ENCODE assay signal across 8 cellular contexts in genomic region chr3:101687142-101687931, GRCh38. TPM values are rescaled to one million over a fixed set of nuclear protein-coding genes. Genes with fewer than 3 reads are reported as not detected.
A peak's percentile ranks its signal among the peaks of the same experiment; 100 is the strongest.
DNase-seq lines count a peak whose midpoint lies in the region; ATAC-seq and TF ChIP-seq lines count a peak whose summit lies in the region.

No MANE protein-coding gene starts in this region.

- no peak for ATAC-seq in T-helper 17 cell
- ATAC-seq in gastroesophageal sphincter = no peak
- ATAC-seq in GM21360 (IDR thresholded peaks at IDR 0.05; ENCODE audit: unreplicated experiment) = no peak
- ATAC-seq in HG02623 (IDR thresholded peaks at IDR 0.05; ENCODE audit: unreplicated experiment) = no peak
- no peak for ATAC-seq in GM21447 (IDR thresholded peaks at IDR 0.05; ENCODE audit: unreplicated experiment)

- H3K4me1 Mint-ChIP-seq in T-helper 17 cell = peaks cover 21% of the 10 kb centered on the region

- TF ChIP-seq POLR2A in gastroesophageal sphincter (IDR thresholded peaks at IDR 0.05) = no peak

- H3K36me3 Mint-ChIP-seq in T-helper 17 cell (ENCODE audit: low read depth) = peaks cover 6% of the 10 kb centered on the region

- no peak for TF ChIP-seq CTCF in gastroesophageal sphincter (IDR thresholded peaks at IDR 0.05)

- H3K4me3 Mint-ChIP-seq in T-helper 17 cell = peak overlapping the region; percentile 97

- WGBS in gastroesophageal sphincter (ENCODE audit: low coverage in 1 of 2), 2 donors = 38 to 41% methylated on average over 13 to 21 of the region's 25 CpGs

- DNase-seq in EH (ENCODE audit: low read depth) (peak; percentile 39), T-helper 17 cell (no peak), NCI-H1417 treated with DMSO at 0.1 percent for 48 hours (lab: John Stamatoyannopoulos, UW) (no peak)

- H3K4me3 ChIP-seq in gastroesophageal sphincter (peak overlapping the region; percentile 66 to 96), rectal smooth muscle tissue (ENCODE audit: low read length) (peak overlapping the region; percentile 74)

- H3K27me3 ChIP-seq in gastroesophageal sphincter (no peaks in the 10 kb centered on the region), rectal smooth muscle tissue (ENCODE audit: control insufficient read depth, insufficient read depth, low read length) (no peaks in the 10 kb centered on the region)

- H3K36me3 ChIP-seq in gastroesophageal sphincter (peaks cover 0 to 29% of the 10 kb centered on the region in 2 donors), rectal smooth muscle tissue (ENCODE audit: control insufficient read depth, insufficient read depth, low read length) (peaks cover 4% of the 10 kb centered on the region)

- peak overlapping the region; percentile 32 for H3K9ac ChIP-seq in rectal smooth muscle tissue (ENCODE audit: low read length)

- TF ChIP-seq EP300 in gastroesophageal sphincter (IDR thresholded peaks at IDR 0.05) = no peak

- H3K27me3 Mint-ChIP-seq in T-helper 17 cell = no peaks in the 10 kb centered on the region

- no peaks in the 10 kb centered on the region for H3K9me3 ChIP-seq in T-helper 17 cell (ENCODE audit: control insufficient read depth, low read length, poor library complexity, severe bottlenecking)
- no peaks in the 10 kb centered on the region for H3K9me3 ChIP-seq in gastroesophageal sphincter

- peak overlapping the region; percentile 98 for H3K27ac Mint-ChIP-seq in T-helper 17 cell

- H3K27ac ChIP-seq in gastroesophageal sphincter (peak overlapping the region; percentile 90 to 99 (median 94)), rectal smooth muscle tissue (ENCODE audit: low read depth, low read length) (peak overlapping the region; percentile 95)

- H3K4me1 ChIP-seq in gastroesophageal sphincter (peaks cover 0 to 51% (median 6%) of the 10 kb centered on the region in 3 donors), rectal smooth muscle tissue (ENCODE audit: control insufficient read depth, insufficient read depth, low read length) (peaks cover 13% of the 10 kb centered on the region)

RNA-seq across cellular contexts. Expression of gene RPL24, which starts 0.8 kb away (rescaled TPM):
- total RNA-seq in T-helper 17 cell = 1,000 to 10,000 TPM; 1,360 to 1,402 TPM
- 1,000 to 10,000 TPM in 3 of 4 donors, 100 to 1,000 TPM in 1; 852 to 2,330 (median 1,498) TPM for total RNA-seq in gastroesophageal sphincter

RNA-seq across cellular contexts. Expression of gene ZBTB11, which starts 10.4 kb away (rescaled TPM):
- 10 to 100 TPM; 65.2 to 77.2 TPM for total RNA-seq in T-helper 17 cell
- 10 to 100 TPM; 17.1 to 32.7 (median 23.6) TPM for total RNA-seq in gastroesophageal sphincter

RNA-seq across cellular contexts. Expression of gene CEP97, which starts 37.1 kb away (rescaled TPM):
- total RNA-seq in T-helper 17 cell = 10 to 100 TPM; 10.4 to 11.1 TPM
- total RNA-seq in gastroesophageal sphincter = 10 to 100 TPM in 1 of 4 donors, 1 to 10 TPM in 3; 7.8 to 11.4 (median 8.8) TPM
